ENCODE assay signal across 11 cellular contexts in genomic region chr6:81834141-81834621, GRCh38.
A peak's percentile ranks its signal among the peaks of the same experiment; 100 is the strongest.
DNase-seq lines count a peak whose midpoint lies in the region; ATAC-seq and TF ChIP-seq lines count a peak whose summit lies in the region.
"Had no signal": no experiment of that assay in that cellular context is flagged by ENCODE, and none has a peak within 500 bp of the region (broad histone marks: within the 10 kb centered on the region; RNA-seq: fewer than 3 reads in every experiment).

No MANE protein-coding gene starts in this region.

- H2AFZ ChIP-seq in mammary epithelial cell (ENCODE audit: low read depth, low read length) = no peak overlapping the region

- no peak overlapping the region for H3K9ac ChIP-seq in mammary epithelial cell (ENCODE audit: insufficient read depth, low read length)
- H3K9ac ChIP-seq: KMS-11 had no signal

- no peak for ATAC-seq in GM18858 (IDR thresholded peaks at IDR 0.05; ENCODE audit: unreplicated experiment)

- no peaks in the 10 kb centered on the region for H3K79me2 ChIP-seq in mammary epithelial cell (ENCODE audit: insufficient read depth, low read length)

- no peak overlapping the region for H3K4me3 ChIP-seq in BJ (ENCODE audit: low read depth, low read length)
- no peak overlapping the region for H3K4me3 ChIP-seq in Peyer's patch
- H3K4me3 ChIP-seq in mammary epithelial cell (replicated peaks in 1 of 3; ENCODE audit: insufficient read depth in 1 of 3, low read depth in 2 of 3, low read length in 3 of 3) = no peak overlapping the region

- H3K27ac ChIP-seq in Peyer's patch (peak overlapping the region in 2 of 4 donors; percentile 59 to 73), mammary epithelial cell (ENCODE audit: insufficient read depth, low read depth, low read length) (no peak overlapping the region)
- H3K27ac ChIP-seq: KMS-11, neutrophil had no signal

- dilution Hi-C loops in mammary epithelial cell (cut with HindIII; ENCODE audit: low sequenced_read_pairs) = no loop called here

- H3K4me2 ChIP-seq in mammary epithelial cell (ENCODE audit: insufficient read depth, low read depth, low read length) = no peak overlapping the region
- H3K4me2 ChIP-seq: KMS-11 had no signal

- H3K4me1 ChIP-seq in Peyer's patch = no peaks in the 10 kb centered on the region
- no peaks in the 10 kb centered on the region for H3K4me1 ChIP-seq in mammary epithelial cell (ENCODE audit: insufficient read depth, low read length)

- H3K27me3 ChIP-seq in BJ (ENCODE audit: control insufficient read depth, insufficient read depth, low read length) = no peaks in the 10 kb centered on the region
- H3K27me3 ChIP-seq in Peyer's patch = no peaks in the 10 kb centered on the region
- H3K27me3 ChIP-seq in mammary epithelial cell (ENCODE audit: insufficient read depth, low read length) = no peaks in the 10 kb centered on the region
- H3K27me3 ChIP-seq: neutrophil had no signal

- H4K20me1 ChIP-seq in mammary epithelial cell (ENCODE audit: insufficient read depth, low read length) = no peaks in the 10 kb centered on the region

- CTCF ChIA-PET in BJ (lab: Yijun Ruan, JAX) = interaction anchor here (0.7 to 1.7 kb wide), 3 partner anchors 8 to 81 kb away, joined by 3 to 4 read pairs (median 3); no protein-coding TSS in a partner anchor
- CTCF ChIA-PET in mammary epithelial cell (lab: Charles Lee; ENCODE audit: low non-redundant PET) = no interaction called here

- WGBS in mammary epithelial cell (ENCODE audit: low coverage, missing lambda C conversion rate) = 97% methylated on average over 5 of the region's 5 CpGs

- DNase-seq in BJ (ENCODE audit: low read depth) = peak; percentile 60
- peak in 2 of 3 donors; percentile 45 to 49 for DNase-seq in Peyer's patch
- peak; percentile 88 for DNase-seq in fibroblast of gingiva (ENCODE audit: low read depth)
- DNase-seq in myocyte (ENCODE audit: low read depth) = peak; percentile 95
- no peak for DNase-seq in activated CD8-positive, alpha-beta memory T cell treated with anti-CD3 and anti-CD28 coated beads, Interleukin-2, amount 50 U/mL, for 48 hours
- DNase-seq in T-helper 2 cell = no peak
- DNase-seq in mammary epithelial cell = no peak
- DNase-seq: NK-92 treated with Interleukin-12 subunit alpha and Interleukin-12 subunit beta, amount 100 ng/mL, for 24 hours had no signal

- intact Hi-C loops in mammary epithelial cell (cut with micrococcal nuclease) = no loop called here

- H3K36me3 ChIP-seq in BJ (ENCODE audit: control insufficient read depth, insufficient read depth, low read length) = no peaks in the 10 kb centered on the region
- H3K36me3 ChIP-seq in Peyer's patch = no peaks in the 10 kb centered on the region
- no peaks in the 10 kb centered on the region for H3K36me3 ChIP-seq in mammary epithelial cell (ENCODE audit: insufficient read depth, low read length)
- H3K36me3 ChIP-seq: neutrophil had no signal

- H3K9me3 ChIP-seq in Peyer's patch = no peaks in the 10 kb centered on the region
- no peaks in the 10 kb centered on the region for H3K9me3 ChIP-seq in mammary epithelial cell (replicated peaks; ENCODE audit: insufficient read depth, low read length)
- H3K9me3 ChIP-seq: neutrophil had no signal

- in situ Hi-C loops in mammary epithelial cell (cut with MboI; ENCODE audit: low sequenced_read_pairs in 2 of 2) = no loop called here

- BruUV-seq in mammary epithelial cell (replicated peaks; lab: Mats Ljungman, UMichigan) = no TSS peak

- POLR2A ChIA-PET in BJ (lab: Charles Lee) = no interaction called here

- TF ChIP-seq POLR2A in Peyer's patch (IDR thresholded peaks at IDR 0.05) = no peak

- TF ChIP-seq CTCF in BJ (IDR thresholded peaks at IDR 0.05; ENCODE audit: insufficient read depth, low read depth, low read length) = no peak
- no peak for TF ChIP-seq CTCF in Peyer's patch (IDR thresholded peaks at IDR 0.05)
- TF ChIP-seq CTCF in mammary epithelial cell (conservative IDR thresholded peaks at IDR 0.05 in 1 of 2, IDR thresholded peaks at IDR 0.05 in 1 of 2; ENCODE audit: extremely low read depth in 1 of 2, insufficient read depth in 1 of 2, low read depth in 1 of 2, low read length in 2 of 2) = no peak

Comparison
In these comparisons a context has a peak if more than half of its experiments do, and no peak if none do; other contexts are left out.
1. DNase-seq: peak in BJ (single experiment), Peyer's patch (2 of 3), fibroblast of gingiva (single experiment) and myocyte (single experiment); none in activated CD8-positive, alpha-beta memory T cell treated with anti-CD3 and anti-CD28 coated beads, Interleukin-2, amount 50 U/mL, for 48 hours (single experiment), T-helper 2 cell (0 of 5) and mammary epithelial cell (single experiment).